8 cellular contexts compared by ENCODE assay signal in the genomic region with DNA sequence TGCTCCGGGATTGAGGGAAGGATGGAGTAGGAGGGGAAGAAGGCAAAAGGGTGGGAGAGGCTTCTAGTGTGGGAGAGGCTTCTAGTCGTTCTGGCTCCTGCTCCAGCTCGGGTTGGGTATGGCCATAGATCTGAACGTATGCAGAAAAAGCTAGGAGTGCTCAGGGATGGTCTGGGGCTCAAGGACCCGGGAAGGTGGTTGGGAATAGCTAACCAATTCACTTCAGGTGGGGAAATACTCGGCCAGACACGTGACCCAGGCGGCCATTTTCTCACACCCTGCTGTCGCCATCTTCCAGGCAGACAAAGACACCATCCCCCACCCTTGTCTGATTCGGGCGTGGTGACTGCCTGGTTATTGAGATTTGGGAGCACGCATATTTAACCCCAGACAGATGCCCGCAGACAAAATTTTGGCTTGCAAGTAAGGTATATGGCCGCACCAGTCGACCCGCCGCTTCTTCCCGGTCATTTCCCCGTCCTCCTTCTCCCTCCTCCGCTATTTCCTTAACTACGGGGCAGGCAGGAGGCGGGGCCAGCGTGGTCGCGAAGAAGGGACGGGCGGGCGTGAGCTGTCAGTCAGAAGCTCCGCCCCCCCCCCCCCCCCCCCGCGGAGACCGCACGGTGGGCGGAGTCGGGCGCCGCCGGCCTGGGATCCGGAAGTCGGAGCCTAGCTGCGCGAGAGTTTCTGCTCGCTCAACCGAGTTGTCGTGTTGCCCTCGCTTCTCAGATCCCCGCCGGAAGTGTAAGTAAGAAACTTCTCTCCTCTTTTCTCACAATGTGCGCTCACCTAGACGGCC. TPM values are rescaled to one million over a fixed set of nuclear protein-coding genes. Genes with fewer than 3 reads are reported as not detected.
DNase-seq lines count a peak whose midpoint lies in the region; ATAC-seq, FAIRE-seq and TF ChIP-seq lines count a peak whose summit lies in the region.

A gene with protein sequence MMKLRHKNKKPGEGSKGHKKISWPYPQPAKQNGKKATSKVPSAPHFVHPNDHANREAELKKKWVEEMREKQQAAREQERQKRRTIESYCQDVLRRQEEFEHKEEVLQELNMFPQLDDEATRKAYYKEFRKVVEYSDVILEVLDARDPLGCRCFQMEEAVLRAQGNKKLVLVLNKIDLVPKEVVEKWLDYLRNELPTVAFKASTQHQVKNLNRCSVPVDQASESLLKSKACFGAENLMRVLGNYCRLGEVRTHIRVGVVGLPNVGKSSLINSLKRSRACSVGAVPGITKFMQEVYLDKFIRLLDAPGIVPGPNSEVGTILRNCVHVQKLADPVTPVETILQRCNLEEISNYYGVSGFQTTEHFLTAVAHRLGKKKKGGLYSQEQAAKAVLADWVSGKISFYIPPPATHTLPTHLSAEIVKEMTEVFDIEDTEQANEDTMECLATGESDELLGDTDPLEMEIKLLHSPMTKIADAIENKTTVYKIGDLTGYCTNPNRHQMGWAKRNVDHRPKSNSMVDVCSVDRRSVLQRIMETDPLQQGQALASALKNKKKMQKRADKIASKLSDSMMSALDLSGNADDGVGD (plus strand): TSS at position 661 of the 799 bp plus-strand sequence. CDS start 2,348 bp downstream, outside the sequence.

- H3K9me3 ChIP-seq in OCI-LY1 (ENCODE audit: low read length) (no peaks in the 10 kb centered on the region), endothelial cell of umbilical vein (replicated peaks; ENCODE audit: control insufficient read depth, insufficient read depth, low read length) (peaks cover 2% of the 10 kb centered on the region)

- peak; percentile 97 for DNase-seq in Caki2 (ENCODE audit: low read depth)
- peak; percentile 64 for DNase-seq in HuH-7 (ENCODE audit: low spot score)
- peak; percentile 76 for DNase-seq in activated CD8-positive, alpha-beta memory T cell treated with anti-CD3 and anti-CD28 coated beads, Interleukin-2, amount 50 U/mL, for 4 hours
- peak; percentile 78 for DNase-seq in endothelial cell of umbilical vein (ENCODE audit: low read depth, low spot score)
- peak; percentile 46 for DNase-seq in middle frontal gyrus (ENCODE audit: extremely low spot score, low spot score)
- DNase-seq in stimulated activated CD8-positive, alpha-beta memory T cell treated with anti-CD3 and anti-CD28 coated beads, Interleukin-2, amount 100 ng/mL, for 1 hour (ENCODE audit: low read depth in 2 of 2): peak; percentile 53 to 66

- H4K20me1 ChIP-seq in OCI-LY1 (ENCODE audit: insufficient read depth, low read length) (no peaks in the 10 kb centered on the region), endothelial cell of umbilical vein (replicated peaks; ENCODE audit: control insufficient read depth, extremely low read depth, insufficient read depth, low read length) (no peaks in the 10 kb centered on the region)

- CTCF ChIA-PET in endothelial cell of umbilical vein (lab: Charles Lee): interaction anchor here (0.7 kb wide), 1 partner anchor 48 kb away, joined by 3 read pairs; no protein-coding TSS in a partner anchor

- no peaks in the 10 kb centered on the region for H3K9me1 ChIP-seq in endothelial cell of umbilical vein (replicated peaks; ENCODE audit: control insufficient read depth, extremely low read depth, insufficient read depth, low read length)

- POLR2A ChIA-PET in endothelial cell of umbilical vein (lab: Charles Lee): interaction anchor here (0.6 to 0.8 kb wide), 2 partner anchors 90 to 613 kb away, joined by 3 read pairs; a partner anchor contains a TSS

- FAIRE-seq in endothelial cell of umbilical vein (lab: Jason Lieb, UNC): peak; percentile 92

- TF ChIP-seq POLR2A in endothelial cell of umbilical vein (IDR thresholded peaks at IDR 0.05; ENCODE audit: low read depth, low read length): peak; percentile 79

- dilution Hi-C loops in endothelial cell of umbilical vein (cut with MboI; ENCODE audit: extremely low pct_ligation_motif_present, low sequenced_read_pairs): no loop called here

- BruUV-seq in endothelial cell of umbilical vein (replicated peaks; lab: Mats Ljungman, UMichigan): TSS peak; percentile 97

- H3K79me2 ChIP-seq in OCI-LY1 (ENCODE audit: insufficient read depth, low read length): peaks cover 38% of the 10 kb centered on the region
- peaks cover 40% of the 10 kb centered on the region for H3K79me2 ChIP-seq in endothelial cell of umbilical vein (ENCODE audit: control insufficient read depth, insufficient read depth, low read length)

- no peaks in the 10 kb centered on the region for H3K27me3 ChIP-seq in OCI-LY1 (ENCODE audit: insufficient read depth, low read length)
- no peaks in the 10 kb centered on the region for H3K27me3 ChIP-seq in endothelial cell of umbilical vein (ENCODE audit: control insufficient read depth in 2 of 2, insufficient read depth in 2 of 2, low read length in 2 of 2)

- H3F3A ChIP-seq in OCI-LY1 (ENCODE audit: insufficient read depth, low read length): no peaks in the 10 kb centered on the region

- H3K4me1 ChIP-seq in OCI-LY1 (ENCODE audit: insufficient read depth, low read length, severe bottlenecking): peaks cover 23% of the 10 kb centered on the region
- H3K4me1 ChIP-seq in endothelial cell of umbilical vein (ENCODE audit: control insufficient read depth, extremely low read depth, insufficient read depth, low read length): peaks cover 10% of the 10 kb centered on the region

- TF ChIP-seq CTCF in OCI-LY1 (IDR thresholded peaks at IDR 0.05; ENCODE audit: low read length) (no peak), endothelial cell of umbilical vein (IDR thresholded peaks at IDR 0.05; ENCODE audit: extremely low read depth in 1 of 2, insufficient read depth in 1 of 2, low read depth in 1 of 2, low read length in 2 of 2) (no peak)

- H3K36me3 ChIP-seq in OCI-LY1 (ENCODE audit: insufficient read depth, low read length) (peaks cover 33% of the 10 kb centered on the region), endothelial cell of umbilical vein (ENCODE audit: control insufficient read depth in 2 of 2, extremely low read depth in 1 of 2, insufficient read depth in 2 of 2, low read length in 2 of 2) (no peaks in the 10 kb centered on the region)

- H3K4me2 ChIP-seq in OCI-LY1 (ENCODE audit: low read length) (peak within 1 kb of the TSS; percentile 91), endothelial cell of umbilical vein (ENCODE audit: insufficient read depth, low read length) (peak within 1 kb of the TSS; percentile 70)

- intact Hi-C loops in endothelial cell of umbilical vein (cut with micrococcal nuclease): loop anchor here (1.0 kb wide), 4 partner anchors 20 to 278 kb away; a partner anchor contains a TSS

- H2AFZ ChIP-seq in OCI-LY1 (ENCODE audit: low read length) (no peak within 1 kb of the TSS; the same call in none of the 2 replicates), endothelial cell of umbilical vein (ENCODE audit: low read depth, low read length) (peak within 1 kb of the TSS; percentile 64)

- no peaks in the 10 kb centered on the region for H3K9me2 ChIP-seq in OCI-LY1 (ENCODE audit: low read depth, low read length)

- peak within 1 kb of the TSS; percentile 72 for H3K27ac ChIP-seq in OCI-LY1 (ENCODE audit: low read depth, low read length, poor library complexity, severe bottlenecking)
- H3K27ac ChIP-seq in endothelial cell of umbilical vein (ENCODE audit: insufficient read depth, low read depth, low read length): peak within 1 kb of the TSS; percentile 73

- H3K4me3 ChIP-seq in OCI-LY1 (ENCODE audit: low read depth, low read length, poor library complexity, severe bottlenecking): peak within 1 kb of the TSS; percentile 100
- peak within 1 kb of the TSS; percentile 17 to 86 (median 69) for H3K4me3 ChIP-seq in endothelial cell of umbilical vein (replicated peaks in 1 of 3; ENCODE audit: insufficient read depth in 1 of 3, low read depth in 1 of 3, low read length in 3 of 3)

- in situ Hi-C loops in Caki2 (cut with HindIII; ENCODE audit: low pct_unique_long_range_greater_than_20kb, low sequenced_read_pairs): no loop called here

- ATAC-seq in GM21515 (IDR thresholded peaks at IDR 0.05; ENCODE audit: unreplicated experiment): peak; percentile 82

- H3K9ac ChIP-seq in OCI-LY1 (ENCODE audit: low read length): peak within 1 kb of the TSS; percentile 95
- peak within 1 kb of the TSS; percentile 84 for H3K9ac ChIP-seq in endothelial cell of umbilical vein (replicated peaks; ENCODE audit: extremely low read depth, insufficient read depth, low read length)

TF ChIP-seq in endothelial cell of umbilical vein, 7 proteins besides CTCF, POLR2A, EP300 and RAD21:
- TF ChIP-seq MYC (IDR thresholded peaks at IDR 0.05; ENCODE audit: low read depth, low read length): peak; percentile 46
- TF ChIP-seq, protein P1, sequence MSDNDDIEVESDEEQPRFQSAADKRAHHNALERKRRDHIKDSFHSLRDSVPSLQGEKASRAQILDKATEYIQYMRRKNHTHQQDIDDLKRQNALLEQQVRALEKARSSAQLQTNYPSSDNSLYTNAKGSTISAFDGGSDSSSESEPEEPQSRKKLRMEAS (IDR thresholded peaks at IDR 0.05; ENCODE audit: insufficient read depth, insufficient read length): peak; percentile 41
- TF ChIP-seq POLR2AphosphoS5 (IDR thresholded peaks at IDR 0.05; ENCODE audit: insufficient read depth, low read depth, low read length): no peak
TF ChIP-seq in endothelial cell of umbilical vein: peak in this region for 2.

RNA-seq across cellular contexts. Expression of the gene that starts here (rescaled TPM):
- total RNA-seq in Caki2 (2014; rRNA removed; shearing (Covaris generic); ENCODE audit: low replicate concordance): 12.9 and 14.4 TPM in 2 replicates
- 46.0 and 48.0 TPM in 2 replicates for total RNA-seq in endothelial cell of umbilical vein
- 18.1 and 20.3 TPM in 2 replicates for polyA plus RNA-seq in endothelial cell of umbilical vein
- 22.1 and 23.2 TPM in 2 replicates for polyA plus RNA-seq in endothelial cell of umbilical vein (2011; cell fraction: cytosol; rRNA removed)
- polyA plus RNA-seq in endothelial cell of umbilical vein (2011; cell fraction: nucleus; rRNA removed): 34.4 and 35.2 TPM in 2 replicates
- polyA plus RNA-seq in endothelial cell of umbilical vein (2012): 13.3 and 16.9 TPM in 2 replicates
- 55.8 and 60.6 TPM in 2 replicates for polyA minus RNA-seq in endothelial cell of umbilical vein
- polyA minus RNA-seq in endothelial cell of umbilical vein (2011; cell fraction: cytosol; rRNA and poly(A)+ RNA removed): 76.5 TPM
- polyA minus RNA-seq in endothelial cell of umbilical vein (2011; cell fraction: nucleus; rRNA and poly(A)+ RNA removed): 27.2 and 35.7 TPM in 2 replicates

Comparison
In these comparisons a context has a peak if more than half of its experiments do, and no peak if none do; other contexts are left out.
1. Peak in every context shown above with its lines: DNase-seq, ATAC-seq, H3K4me3 ChIP-seq and H3K27ac ChIP-seq.
2. DNase-seq: peak in every context shown above with its lines; median percentile 97 in Caki2; 78 in endothelial cell of umbilical vein; 76 in activated CD8-positive, alpha-beta memory T cell treated with anti-CD3 and anti-CD28 coated beads, Interleukin-2, amount 50 U/mL, for 4 hours; 64 in HuH-7; 60 in stimulated activated CD8-positive, alpha-beta memory T cell treated with anti-CD3 and anti-CD28 coated beads, Interleukin-2, amount 100 ng/mL, for 1 hour; 46 in middle frontal gyrus.